ENCODE assay signal across 23 cellular contexts in the genomic region with DNA sequence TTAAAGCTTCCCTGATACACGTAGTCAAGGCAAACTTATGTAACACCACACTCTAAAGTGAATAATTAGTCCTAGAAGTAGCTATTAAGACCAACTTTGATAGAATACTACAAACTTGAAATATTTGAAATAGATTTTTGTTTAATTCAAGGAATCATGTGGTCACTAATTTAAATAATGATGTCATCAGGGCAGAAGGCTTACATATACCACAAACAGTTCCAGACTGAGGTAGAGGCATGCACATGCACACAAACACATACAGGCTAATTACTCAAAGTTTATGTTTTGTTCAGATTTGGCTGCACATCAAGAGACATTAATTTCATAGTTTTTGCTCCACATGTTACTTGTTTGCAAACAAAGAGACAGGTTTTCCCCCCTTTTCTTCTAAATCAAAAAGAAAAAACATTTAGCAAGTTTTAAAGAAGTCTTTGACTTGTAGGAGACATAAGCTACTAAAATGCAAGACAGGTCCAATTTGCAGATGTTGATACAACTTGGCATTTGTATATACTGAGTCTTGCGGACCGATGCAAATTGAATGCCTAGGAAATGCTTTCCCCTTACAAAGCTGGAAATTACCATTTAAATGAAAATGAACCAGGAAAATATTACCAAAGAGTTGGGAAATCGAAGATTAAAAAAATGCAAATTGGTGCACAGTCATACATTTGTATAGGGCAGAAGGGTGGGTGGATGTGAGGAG.
A peak's percentile ranks its signal among the peaks of the same experiment; 100 is the strongest.
DNase-seq lines count a peak whose midpoint lies in the region; ATAC-seq, FAIRE-seq and TF ChIP-seq lines count a peak whose summit lies in the region.
"Had no signal": no experiment of that assay in that cellular context is flagged by ENCODE, and none has a peak within 500 bp of the region (broad histone marks: within the 10 kb centered on the region; RNA-seq: fewer than 3 reads in every experiment).

No MANE protein-coding gene starts in this region.

- H3K18ac ChIP-seq in IMR-90 (ENCODE audit: low read depth, low read length), result no peak overlapping the region

- H4K8ac ChIP-seq in IMR-90 (ENCODE audit: low read depth in 2 of 2, low read length in 2 of 2), result no peak overlapping the region

- no peaks in the 10 kb centered on the region for H3K9me3 ChIP-seq in IMR-90 (ENCODE audit: control insufficient read depth, insufficient read depth, low read length)
- no peaks in the 10 kb centered on the region for H3K9me3 ChIP-seq in endothelial cell of umbilical vein (replicated peaks; ENCODE audit: control insufficient read depth, insufficient read depth, low read length)
- H3K9me3 ChIP-seq: MG63 had no signal

- H2BK120ac ChIP-seq in IMR-90 (ENCODE audit: low read depth, low read length), result no peak overlapping the region

- CTCF ChIA-PET in IMR-90 (lab: Yijun Ruan, JAX) (interaction anchor here (0.6 kb wide), 1 partner anchor 15 kb away, joined by 4 read pairs; no protein-coding TSS in a partner anchor), endothelial cell of umbilical vein (lab: Charles Lee) (interaction anchor here (0.9 kb wide), 1 partner anchor 288 kb away, joined by 3 read pairs; no protein-coding TSS in a partner anchor)

- no peaks in the 10 kb centered on the region for H3K79me2 ChIP-seq in endothelial cell of umbilical vein (ENCODE audit: control insufficient read depth, insufficient read depth, low read length)

- H3K36me3 ChIP-seq in IMR-90 (ENCODE audit: control insufficient read depth, insufficient read depth, low read length) (no peaks in the 10 kb centered on the region), endothelial cell of umbilical vein (ENCODE audit: control insufficient read depth in 2 of 2, extremely low read depth in 1 of 2, insufficient read depth in 2 of 2, low read length in 2 of 2) (no peaks in the 10 kb centered on the region)
- H3K36me3 ChIP-seq: BLaER1, MG63 had no signal

- TF ChIP-seq CTCF in IMR-90 (conservative IDR thresholded peaks at IDR 0.05; ENCODE audit: low read depth, low read length) (no peak), endothelial cell of umbilical vein (IDR thresholded peaks at IDR 0.05; ENCODE audit: extremely low read depth in 1 of 2, insufficient read depth in 1 of 2, low read depth in 1 of 2, low read length in 2 of 2) (no peak)

- H2AK5ac ChIP-seq in IMR-90 (ENCODE audit: low read depth, low read length), result no peak overlapping the region

- H3K4ac ChIP-seq in IMR-90 (ENCODE audit: low read depth, low read length), result no peak overlapping the region

- H4K5ac ChIP-seq in IMR-90 (ENCODE audit: low read depth, low read length), result no peak overlapping the region

- intact Hi-C loops in IMR-90 (cut with micrococcal nuclease) (loop anchor here (2.0 kb wide), 1 partner anchor 47 kb away; no protein-coding TSS in a partner anchor), endothelial cell of umbilical vein (cut with micrococcal nuclease) (no loop called here)

- no peak overlapping the region for H3K14ac ChIP-seq in IMR-90 (replicated peaks; ENCODE audit: low read depth, low read length)

- H3K79me1 ChIP-seq in IMR-90 (ENCODE audit: low read depth in 1 of 2, low read length in 2 of 2), result no peaks in the 10 kb centered on the region; a peak in 1 of 4 replicates

- BruUV-seq in IMR-90 (replicated peaks; lab: Mats Ljungman, UMichigan) (no TSS peak), endothelial cell of umbilical vein (replicated peaks; lab: Mats Ljungman, UMichigan) (no TSS peak)

- H3K27me3 ChIP-seq in IMR-90 (ENCODE audit: control insufficient read depth, insufficient read depth, low read length) (no peaks in the 10 kb centered on the region), endothelial cell of umbilical vein (ENCODE audit: control insufficient read depth in 2 of 2, insufficient read depth in 2 of 2, low read length in 2 of 2) (no peaks in the 10 kb centered on the region)
- H3K27me3 ChIP-seq: BLaER1, MG63 had no signal

- H2AFZ ChIP-seq in IMR-90 (replicated peaks; ENCODE audit: low read length, poor library complexity) (no peak overlapping the region), endothelial cell of umbilical vein (ENCODE audit: low read depth, low read length) (no peak overlapping the region)

- TF ChIP-seq RAD21 in IMR-90 (IDR thresholded peaks at IDR 0.05; ENCODE audit: low read length), result no peak

- no peak overlapping the region for H3K56ac ChIP-seq in IMR-90 (ENCODE audit: extremely low read depth, insufficient read depth, low read length)

- TF ChIP-seq POLR2A in IMR-90 (IDR thresholded peaks at IDR 0.05; ENCODE audit: low read depth, low read length) (no peak), endothelial cell of umbilical vein (IDR thresholded peaks at IDR 0.05; ENCODE audit: low read depth, low read length) (no peak)

- H3K4me3 ChIP-seq in IMR-90 (ENCODE audit: insufficient read depth, low read depth, low read length) (no peak overlapping the region), endothelial cell of umbilical vein (replicated peaks in 1 of 3; ENCODE audit: insufficient read depth in 1 of 3, low read depth in 1 of 3, low read length in 3 of 3) (no peak overlapping the region)
- H3K4me3 ChIP-seq: BLaER1, MG63, SK-N-MC had no signal

- H2BK15ac ChIP-seq in IMR-90 (ENCODE audit: low read depth, low read length), result no peak overlapping the region

- no peaks in the 10 kb centered on the region; the same call in 1 of the 2 replicates for H3K9me1 ChIP-seq in IMR-90 (ENCODE audit: insufficient read depth, low read length)
- H3K9me1 ChIP-seq in endothelial cell of umbilical vein (replicated peaks; ENCODE audit: control insufficient read depth, extremely low read depth, insufficient read depth, low read length), result no peaks in the 10 kb centered on the region

- H2BK20ac ChIP-seq in IMR-90 (ENCODE audit: low read depth, low read length), result no peak overlapping the region

- H3K23ac ChIP-seq in IMR-90 (ENCODE audit: low read depth, low read length), result no peak overlapping the region

- H3K9ac ChIP-seq in IMR-90 (ENCODE audit: low read depth, low read length) (no peak overlapping the region), endothelial cell of umbilical vein (replicated peaks; ENCODE audit: extremely low read depth, insufficient read depth, low read length) (no peak overlapping the region)
- H3K9ac ChIP-seq: BLaER1 had no signal

- ATAC-seq in IMR-90 (ENCODE audit: low read depth), result peak; percentile 69
- no peak for ATAC-seq in HG03175 (IDR thresholded peaks at IDR 0.05; ENCODE audit: unreplicated experiment)
- ATAC-seq: HCT116, Panc1 had no signal

- WGBS in IMR-90 (ENCODE audit: extremely low coverage in 2 of 2, insufficient read length in 1 of 2), 2 experiments, result no CpG with 5 or more reads among the region's 4 CpGs

- H4K20me1 ChIP-seq in IMR-90 (ENCODE audit: insufficient read depth, low read length) (no peaks in the 10 kb centered on the region), endothelial cell of umbilical vein (replicated peaks; ENCODE audit: control insufficient read depth, extremely low read depth, insufficient read depth, low read length) (no peaks in the 10 kb centered on the region)
- H4K20me1 ChIP-seq: BLaER1 had no signal

- dilution Hi-C loops in IMR-90 (cut with HindIII; ENCODE audit: low sequenced_read_pairs, unreplicated experiment), result no loop called here
- dilution Hi-C loops in endothelial cell of umbilical vein (cut with MboI; ENCODE audit: extremely low pct_ligation_motif_present, low sequenced_read_pairs), result no loop called here

- H4K91ac ChIP-seq in IMR-90 (ENCODE audit: insufficient read depth, low read depth, low read length), result no peak overlapping the region

- in situ Hi-C loops in IMR-90 (cut with MboI; ENCODE audit: low sequenced_read_pairs), result loop anchor here (25.0 kb wide), 1 partner anchor 743 kb away; no protein-coding TSS in a partner anchor

- no peak for FAIRE-seq in endothelial cell of umbilical vein (lab: Jason Lieb, UNC)
- FAIRE-seq: GM18507, H1 had no signal

- DNase-seq in NCI-H446 treated with DMSO at 0.1 percent for 48 hours (lab: John Stamatoyannopoulos, UW) (peak; percentile 6), NCI-H446 (lab: John Stamatoyannopoulos, UW) (no peak), IMR-90 (peak; percentile 60), endothelial cell of umbilical vein (ENCODE audit: low read depth, low spot score) (no peak), GM03348 (ENCODE audit: low spot score) (no peak)
- DNase-seq in effector CD8-positive, alpha-beta T cell (lab: John Stamatoyannopoulos, UW), result no peak
- DNase-seq: ACHN; CD4-positive, CD25-positive, alpha-beta regulatory T cell; DMS153; DND-41; KG1; MG63; NCI-H2029; NCI-H526 treated with DMSO at 0.1 percent for 48 hours; SHP77 treated with DMSO at 0.1 percent for 48 hours had no signal

- H3K4me1 ChIP-seq in IMR-90 (ENCODE audit: control insufficient read depth, insufficient read depth, low read length), result peaks cover 6% of the 10 kb centered on the region
- H3K4me1 ChIP-seq in endothelial cell of umbilical vein (ENCODE audit: control insufficient read depth, extremely low read depth, insufficient read depth, low read length), result no peaks in the 10 kb centered on the region

- H2BK5ac ChIP-seq in IMR-90 (ENCODE audit: low read depth, low read length, poor library complexity, severe bottlenecking), result no peak overlapping the region

- no peak overlapping the region for H3K4me2 ChIP-seq in IMR-90 (ENCODE audit: low read depth, low read length)
- H3K4me2 ChIP-seq in endothelial cell of umbilical vein (ENCODE audit: insufficient read depth, low read length), result no peak overlapping the region
- H3K4me2 ChIP-seq: BLaER1 had no signal

- no peak overlapping the region for H2AK9ac ChIP-seq in IMR-90 (replicated peaks; ENCODE audit: low read depth, low read length, poor library complexity)

- H3K27ac ChIP-seq in IMR-90 (ENCODE audit: insufficient read depth, low read length), result no peak overlapping the region; the same call in 1 of the 2 replicates
- H3K27ac ChIP-seq in endothelial cell of umbilical vein (ENCODE audit: insufficient read depth, low read depth, low read length), result no peak overlapping the region
- H3K27ac ChIP-seq: 22Rv1, BLaER1, SK-N-MC had no signal

- POLR2A ChIA-PET in IMR-90 (lab: Charles Lee; ENCODE audit: unreplicated experiment) (no interaction called here), endothelial cell of umbilical vein (lab: Charles Lee) (no interaction called here)

TF ChIP-seq in IMR-90, 13 proteins besides CTCF, POLR2A, EP300 and RAD21:
- no peak for TF ChIP-seq RCOR1 (IDR thresholded peaks at IDR 0.05; ENCODE audit: insufficient replicate concordance, low read length)
- TF ChIP-seq BHLHE40 (IDR thresholded peaks at IDR 0.05; ENCODE audit: low read depth, low read length), result peak; percentile 41; the same call in 1 of the 2 replicates
TF ChIP-seq in IMR-90: peak in this region for 1.

TF ChIP-seq in endothelial cell of umbilical vein, 7 proteins besides CTCF, POLR2A, EP300 and RAD21 (continues in another document):
- TF ChIP-seq JUN (IDR thresholded peaks at IDR 0.05; ENCODE audit: borderline replicate concordance, insufficient read depth, insufficient read length, low read depth) (peak; percentile 5), GATA2 (IDR thresholded peaks at IDR 0.05; ENCODE audit: insufficient read depth, insufficient read length, low read depth, low read length) (no peak), EZH2 (IDR thresholded peaks at IDR 0.05; ENCODE audit: borderline replicate concordance, low read depth, low read length, severe bottlenecking) (no peak), MYC (IDR thresholded peaks at IDR 0.05; ENCODE audit: low read depth, low read length) (no peak), FOS (IDR thresholded peaks at IDR 0.05; ENCODE audit: borderline replicate concordance, insufficient read depth, low read length) (no peak), POLR2AphosphoS5 (IDR thresholded peaks at IDR 0.05; ENCODE audit: insufficient read depth, low read depth, low read length) (no peak)

Comparison
In these comparisons a context has a peak if more than half of its experiments do, and no peak if none do; other contexts are left out.
1. DNase-seq: peak in NCI-H446 treated with DMSO at 0.1 percent for 48 hours (single experiment) and IMR-90 (single experiment); none in NCI-H446 (0 of 2), endothelial cell of umbilical vein (single experiment), effector CD8-positive, alpha-beta T cell (single experiment) and GM03348 (single experiment).